Comparison of ENCODE assay signal across 8 cellular contexts in the genomic region with DNA sequence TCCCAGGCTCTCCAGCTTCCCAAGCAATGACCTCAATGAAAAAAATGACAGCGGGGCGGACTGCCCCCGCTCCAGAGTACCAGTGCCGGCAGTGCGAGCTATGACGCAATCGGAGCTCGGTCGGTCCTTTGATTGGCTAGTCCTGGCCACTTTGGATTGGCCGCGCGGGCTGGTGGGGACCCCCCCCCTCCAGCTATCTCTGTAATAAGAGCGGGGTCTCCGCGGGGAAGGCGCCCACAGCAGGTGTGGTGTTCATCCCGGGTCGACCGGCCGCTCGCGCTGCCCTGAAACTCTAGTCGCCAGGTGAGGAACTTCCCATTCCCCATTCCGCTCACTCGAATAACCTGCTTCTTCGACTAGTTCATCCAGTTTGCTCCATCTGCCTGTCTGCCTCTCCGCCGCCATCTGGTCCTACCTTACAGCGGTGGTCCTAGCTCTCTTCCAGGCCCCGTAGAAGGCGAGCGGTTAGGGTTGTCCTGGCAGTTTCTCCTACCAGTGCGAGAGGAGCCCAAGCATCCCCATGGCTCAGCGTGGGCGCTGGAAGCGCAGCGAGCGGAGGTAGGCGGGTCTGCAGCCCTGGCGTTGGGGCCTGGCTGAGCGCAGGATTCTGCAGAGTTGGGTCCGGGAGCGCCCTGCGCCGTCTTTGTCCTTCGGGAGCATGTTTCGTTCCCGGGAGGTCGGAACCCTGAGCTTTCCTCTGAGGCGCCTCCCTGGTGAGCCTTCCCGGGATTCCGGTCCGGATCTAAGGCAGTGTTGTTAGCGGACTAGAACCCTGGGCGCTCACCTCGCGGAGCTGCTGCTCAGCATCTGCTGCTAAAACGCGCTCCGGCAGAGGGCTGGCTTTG. TPM values are rescaled to one million over a fixed set of nuclear protein-coding genes. Genes with fewer than 3 reads are reported as not detected.
A peak's percentile ranks its signal among the peaks of the same experiment; 100 is the strongest.
DNase-seq lines count a peak whose midpoint lies in the region; TF ChIP-seq lines count a peak whose summit lies in the region.

A gene with protein sequence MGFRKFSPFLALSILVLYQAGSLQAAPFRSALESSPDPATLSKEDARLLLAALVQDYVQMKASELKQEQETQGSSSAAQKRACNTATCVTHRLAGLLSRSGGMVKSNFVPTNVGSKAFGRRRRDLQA (plus strand): TSS at position 233 of the 845 bp plus-strand sequence. CDS start 1,126 bp downstream, outside the sequence.

- no peaks in the 10 kb centered on the region for H3K4me1 Mint-ChIP-seq in chondrocyte (ENCODE audit: low read depth)

- H3K4me1 ChIP-seq in A673 (ENCODE audit: insufficient read depth, low read length, poor library complexity, severe bottlenecking), result no peaks in the 10 kb centered on the region
- H3K4me1 ChIP-seq in HUES6 (ENCODE audit: control insufficient read depth, insufficient read depth, low read length), result peaks cover 12% of the 10 kb centered on the region; the same call in 1 of the 2 replicates
- no peaks in the 10 kb centered on the region for H3K4me1 ChIP-seq in fibroblast of lung (ENCODE audit: control insufficient read depth, extremely low read depth, insufficient read depth, low read length)

- H3K4me3 Mint-ChIP-seq in chondrocyte (ENCODE audit: unreplicated experiment), result no peak within 1 kb of the TSS

- no peaks in the 10 kb centered on the region for H4K20me1 ChIP-seq in fibroblast of lung (ENCODE audit: control insufficient read depth, extremely low read depth, insufficient read depth, low read length)

- TF ChIP-seq CTCF in A673 (conservative IDR thresholded peaks at IDR 0.05; ENCODE audit: low read depth, low read length) (no peak), fibroblast of lung (conservative IDR thresholded peaks at IDR 0.05 in 1 of 2, IDR thresholded peaks at IDR 0.05 in 1 of 2; ENCODE audit: low read depth in 1 of 2, low read length in 2 of 2) (no peak), chondrocyte (IDR thresholded peaks at IDR 0.05) (no peak)

- H3K27ac Mint-ChIP-seq in chondrocyte (ENCODE audit: unreplicated experiment), result no peak within 1 kb of the TSS

- H3K4me2 ChIP-seq in fibroblast of lung (ENCODE audit: extremely low read depth, insufficient read depth, low read length), result peak within 1 kb of the TSS; percentile 69

- H3K9me3 ChIP-seq in A673 (ENCODE audit: low read depth, low read length, poor library complexity, severe bottlenecking) (no peaks in the 10 kb centered on the region), HUES6 (ENCODE audit: control insufficient read depth, insufficient read depth, low read depth, low read length) (peaks cover 24% of the 10 kb centered on the region), fibroblast of lung (ENCODE audit: control insufficient read depth, insufficient read depth, low read depth, low read length) (no peaks in the 10 kb centered on the region)

- H3K36me3 ChIP-seq in A673 (ENCODE audit: insufficient read depth, low read length, poor library complexity, severe bottlenecking) (no peaks in the 10 kb centered on the region), HUES6 (ENCODE audit: control insufficient read depth, insufficient read depth, low read length) (no peaks in the 10 kb centered on the region), fibroblast of lung (ENCODE audit: control insufficient read depth, insufficient read depth, low read length) (no peaks in the 10 kb centered on the region)

- H3K27ac ChIP-seq in A673 (ENCODE audit: low read depth, low read length, poor library complexity, severe bottlenecking) (no peak within 1 kb of the TSS), HUES6 (ENCODE audit: low read depth, low read length) (no peak within 1 kb of the TSS), fibroblast of lung (ENCODE audit: insufficient read depth, low read length) (no peak within 1 kb of the TSS)

- BruUV-seq in A673 (replicated peaks; lab: Mats Ljungman, UMichigan), result TSS peak; percentile 42

- intact Hi-C loops in A673 (cut with micrococcal nuclease; ENCODE audit: unreplicated experiment), result loop anchor here (10.0 kb wide), 1 partner anchor 539 kb away; no protein-coding TSS in a partner anchor

- peaks cover 16% of the 10 kb centered on the region for H3K9me3 Mint-ChIP-seq in chondrocyte (ENCODE audit: low read depth)

- POLR2A ChIA-PET in A673 (lab: Charles Lee; ENCODE audit: low non-redundant PET), result interaction anchor here (0.7 kb wide), 1 partner anchor 11 kb away, joined by 5 read pairs; no protein-coding TSS in a partner anchor

- DNase-seq in A673 (ENCODE audit: low spot score) (peak; percentile 68), fibroblast of lung (ENCODE audit: low read depth in 2 of 2) (peak; percentile 19 to 24), occipital lobe (lab: John Stamatoyannopoulos, UW) (peak; percentile 30), chondrocyte (ENCODE audit: low spot score) (no peak), RPMI8226 (no peak)
- peak; percentile 49 to 57 for DNase-seq in activated CD4-positive, alpha-beta T cell treated with anti-CD3 and anti-CD28 coated beads, Interleukin-2, amount 50 U/mL, for 48 hours
- no peak for DNase-seq in effector CD8-positive, alpha-beta T cell (lab: John Stamatoyannopoulos, UW)

- H3K27me3 Mint-ChIP-seq in chondrocyte (ENCODE audit: low read depth), result peaks cover 19% of the 10 kb centered on the region

- H3K79me2 ChIP-seq in fibroblast of lung (ENCODE audit: control insufficient read depth, insufficient read depth, low read length), result no peaks in the 10 kb centered on the region

- peak within 1 kb of the TSS; percentile 14 for H3K9ac ChIP-seq in HUES6 (ENCODE audit: low read length)
- no peak within 1 kb of the TSS for H3K9ac ChIP-seq in fibroblast of lung (ENCODE audit: insufficient read depth, low read length)

- H3K36me3 Mint-ChIP-seq in chondrocyte (ENCODE audit: low read depth), result peaks cover 1% of the 10 kb centered on the region

- H2AFZ ChIP-seq in fibroblast of lung (ENCODE audit: low read length), result peak within 1 kb of the TSS; percentile 29

- H3K27me3 ChIP-seq in A673 (replicated peaks; ENCODE audit: insufficient read depth, low read depth, low read length, poor library complexity) (no peaks in the 10 kb centered on the region), HUES6 (ENCODE audit: control insufficient read depth, insufficient read depth, low read length) (peaks cover 32% of the 10 kb centered on the region), fibroblast of lung (ENCODE audit: control insufficient read depth, insufficient read depth, low read length) (peaks cover 8% of the 10 kb centered on the region)

- CTCF ChIA-PET in A673 (lab: Charles Lee), result interaction anchor here (0.5 to 4.4 kb wide), 2 partner anchors 26 to 165 kb away, joined by 3 to 52 read pairs; no protein-coding TSS in a partner anchor

- H3K4me3 ChIP-seq in A673 (ENCODE audit: low read depth, low read length, poor library complexity, severe bottlenecking), result peak within 1 kb of the TSS; percentile 48
- peak within 1 kb of the TSS; percentile 66 for H3K4me3 ChIP-seq in HUES6 (ENCODE audit: low read depth, low read length)
- H3K4me3 ChIP-seq in fibroblast of lung (replicated peaks in 1 of 4; ENCODE audit: control extremely low read depth in 1 of 4, insufficient read depth in 1 of 4, low read depth in 3 of 4, low read length in 4 of 4), result peak within 1 kb of the TSS; percentile 15 to 56 (median 30)

RNA-seq across cellular contexts. Expression of the gene that starts here (rescaled TPM):
- total RNA-seq in A673 (2021), result 18.8 and 22.3 TPM in 2 replicates
- total RNA-seq in fibroblast of lung, result 0.17 and 0.26 TPM in 2 replicates
- polyA plus RNA-seq in fibroblast of lung, result 0.06 TPM in 1 of 2 replicates, not detected in the other
- polyA plus RNA-seq in fibroblast of lung (2012), result not detected in 2 replicates
- polyA minus RNA-seq in fibroblast of lung (ENCODE audit: low replicate concordance), result not detected in 2 replicates
- total RNA-seq in occipital lobe, result not detected
- not detected in 3 replicates for total RNA-seq in chondrocyte

Comparison
In these comparisons a context has a peak if more than half of its experiments do, and no peak if none do; other contexts are left out.
1. RNA of the gene that starts here (total RNA-seq): 18.8 to 22.3 TPM in A673; 0.17 to 0.26 TPM in fibroblast of lung, not detected in occipital lobe (single experiment) and not detected in chondrocyte; every median in the first group is over 10 times any median in the second.
2. Peak in DNase-seq, H3K4me3 ChIP-seq and H3K4me2 ChIP-seq in fibroblast of lung; RNA of the gene not detected or under 1 TPM.
3. Peak in DNase-seq in occipital lobe; RNA of the gene not detected or under 1 TPM.
4. DNase-seq: peak in A673 (single experiment) and activated CD4-positive, alpha-beta T cell treated with anti-CD3 and anti-CD28 coated beads, Interleukin-2, amount 50 U/mL, for 48 hours (2 of 2); none in chondrocyte (single experiment), effector CD8-positive, alpha-beta T cell (single experiment) and RPMI8226 (single experiment).
5. Peak in every context shown above with its lines, with median percentiles within 50 percentile points of each other: H3K4me3 ChIP-seq.